ENCODE assay signal across 1 cellular context in genomic region chr19:794989-795658, GRCh38.
TF ChIP-seq lines count a peak whose summit lies in the region.

No MANE protein-coding gene starts in this region.

TF ChIP-seq in K562, 482 proteins besides CTCF, POLR2A, EP300 and RAD21:
- TF ChIP-seq RUNX1 (IDR thresholded peaks at IDR 0.05; ENCODE audit: low read depth) (no peak), ZBTB33 (CRISPR knock-in tag; IDR thresholded peaks at IDR 0.05) (peak; percentile 95), BRD9 (IDR thresholded peaks at IDR 0.05; ENCODE audit: low read depth, partially characterized antibody) (no peak), HMGN3 (IDR thresholded peaks at IDR 0.05; ENCODE audit: borderline replicate concordance, extremely low read depth, insufficient read length, low read depth, low read length) (no peak), TCFL5 (CRISPR knock-in tag; conservative IDR thresholded peaks at IDR 0.05) (no peak)
